In genomic region chr3:55559651-55560423, GRCh38 we compare ENCODE assay signal across 15 cellular contexts.
A peak's percentile ranks its signal among the peaks of the same experiment; 100 is the strongest.
DNase-seq lines count a peak whose midpoint lies in the region; ATAC-seq and TF ChIP-seq lines count a peak whose summit lies in the region.
"Had no signal": no experiment of that assay in that cellular context is flagged by ENCODE, and none has a peak within 500 bp of the region (broad histone marks: within the 10 kb centered on the region; RNA-seq: fewer than 3 reads in every experiment).

No MANE protein-coding gene starts in this region.

- H3K4me3 ChIP-seq in IMR-90 (ENCODE audit: insufficient read depth, low read depth, low read length) (no peak overlapping the region), mucosa of descending colon (no peak overlapping the region)
- H3K4me3 ChIP-seq: GM23338 had no signal

- no peak overlapping the region for H4K5ac ChIP-seq in IMR-90 (ENCODE audit: low read depth, low read length)

- H3K36me3 ChIP-seq in IMR-90 (ENCODE audit: control insufficient read depth, insufficient read depth, low read length) (no peaks in the 10 kb centered on the region), mucosa of descending colon (ENCODE audit: low read depth) (no peaks in the 10 kb centered on the region)

- CTCF ChIA-PET in IMR-90 (lab: Yijun Ruan, JAX), result no interaction called here

- no peaks in the 10 kb centered on the region for H3K27me3 ChIP-seq in IMR-90 (ENCODE audit: control insufficient read depth, insufficient read depth, low read length)

- BruUV-seq in IMR-90 (replicated peaks; lab: Mats Ljungman, UMichigan), result no TSS peak

- dilution Hi-C loops in IMR-90 (cut with HindIII; ENCODE audit: low sequenced_read_pairs, unreplicated experiment), result no loop called here

- H2AK5ac ChIP-seq in IMR-90 (ENCODE audit: low read depth, low read length), result no peak overlapping the region

- H4K91ac ChIP-seq in IMR-90 (ENCODE audit: insufficient read depth, low read depth, low read length), result no peak overlapping the region

- no peaks in the 10 kb centered on the region for H4K20me1 ChIP-seq in IMR-90 (ENCODE audit: insufficient read depth, low read length)

- 60% methylated on average over 1 of the region's 7 CpGs; no CpG with 5 or more reads in 1 of the 2 experiments for WGBS in IMR-90 (ENCODE audit: extremely low coverage in 2 of 2, insufficient read length in 1 of 2), 2 experiments

- no peak overlapping the region for H2BK120ac ChIP-seq in IMR-90 (ENCODE audit: low read depth, low read length)

- H2BK5ac ChIP-seq in IMR-90 (ENCODE audit: low read depth, low read length, poor library complexity, severe bottlenecking), result no peak overlapping the region

- ATAC-seq in IMR-90 (ENCODE audit: low read depth), result no peak
- ATAC-seq in mucosa of descending colon, result peak; percentile 54
- no peak for ATAC-seq in GM21390 (IDR thresholded peaks at IDR 0.05; ENCODE audit: unreplicated experiment)
- no peak for ATAC-seq in stimulated activated naive CD8-positive, alpha-beta T cell treated with anti-CD3 and anti-CD28 coated beads, Interleukin-15, Interleukin-2, amounts not matched to agents 100 U/mL and 50 U/mL, for 24 hours
- ATAC-seq: GM23338 had no signal

- no peak for DNase-seq in IMR-90
- peak; percentile 98 for DNase-seq in amniotic epithelial cell (ENCODE audit: low read depth)
- no peak for DNase-seq in mucosa of descending colon
- DNase-seq in NOMO-1 treated with dmso at 0.1 percent for 144 hours (lab: John Stamatoyannopoulos, UW; ENCODE audit: unreplicated experiment), result no peak
- DNase-seq in stimulated activated naive CD8-positive, alpha-beta T cell treated with anti-CD3 and anti-CD28 coated beads, Interleukin-15, Interleukin-2, amounts not matched to agents 100 U/mL and 50 U/mL, for 24 hours, result no peak
- DNase-seq in epidermal melanocyte (ENCODE audit: insufficient read length, low spot score), result no peak
- DNase-seq: AML-193; Caco-2; CD4-positive, alpha-beta T cell; HCEC 1CT; HFFc6 had no signal

- POLR2A ChIA-PET in IMR-90 (lab: Charles Lee; ENCODE audit: unreplicated experiment), result no interaction called here

- TF ChIP-seq RAD21 in IMR-90 (IDR thresholded peaks at IDR 0.05; ENCODE audit: low read length), result no peak

- 0 out of 3 replicates have a peak overlapping the region, but pooled peaks have one; percentile 8 for H2BK15ac ChIP-seq in IMR-90 (ENCODE audit: low read depth, low read length)

- no peak overlapping the region for H2AFZ ChIP-seq in IMR-90 (replicated peaks; ENCODE audit: low read length, poor library complexity)
- H2AFZ ChIP-seq: GM23338 had no signal

- no peak overlapping the region for H3K14ac ChIP-seq in IMR-90 (replicated peaks; ENCODE audit: low read depth, low read length)

- H2AK9ac ChIP-seq in IMR-90 (replicated peaks; ENCODE audit: low read depth, low read length, poor library complexity), result no peak overlapping the region

- H2BK20ac ChIP-seq in IMR-90 (ENCODE audit: low read depth, low read length), result no peak overlapping the region

- TF ChIP-seq CTCF in IMR-90 (conservative IDR thresholded peaks at IDR 0.05; ENCODE audit: low read depth, low read length), result no peak
- TF ChIP-seq CTCF in mucosa of descending colon (IDR thresholded peaks at IDR 0.05), result no peak

- TF ChIP-seq POLR2A in IMR-90 (IDR thresholded peaks at IDR 0.05; ENCODE audit: low read depth, low read length), result no peak

- H3K79me1 ChIP-seq in IMR-90 (ENCODE audit: low read depth in 1 of 2, low read length in 2 of 2), result no peaks in the 10 kb centered on the region

- intact Hi-C loops in IMR-90 (cut with micrococcal nuclease), result loop anchor here (5.0 kb wide), 2 partner anchors 68 to 157 kb away; no protein-coding TSS in a partner anchor
- intact Hi-C loops in mucosa of descending colon (cut with DNase I, micrococcal nuclease), result no loop called here

- no peak overlapping the region for H3K27ac ChIP-seq in IMR-90 (ENCODE audit: insufficient read depth, low read length)
- H3K27ac ChIP-seq: C4-2B, HL-60 had no signal

- in situ Hi-C loops in IMR-90 (cut with MboI; ENCODE audit: low sequenced_read_pairs), result no loop called here

- peaks cover 11% of the 10 kb centered on the region for H3K4me1 ChIP-seq in IMR-90 (ENCODE audit: control insufficient read depth, insufficient read depth, low read length)
- no peaks in the 10 kb centered on the region for H3K4me1 ChIP-seq in mucosa of descending colon (ENCODE audit: low read depth)
- H3K4me1 ChIP-seq: Caco-2 had no signal

- H3K4ac ChIP-seq in IMR-90 (ENCODE audit: low read depth, low read length), result no peak overlapping the region

- no peaks in the 10 kb centered on the region for H3K9me3 ChIP-seq in IMR-90 (ENCODE audit: control insufficient read depth, insufficient read depth, low read length)
- no peaks in the 10 kb centered on the region for H3K9me3 ChIP-seq in mucosa of descending colon
- H3K9me3 ChIP-seq: Caco-2 had no signal

- no peak overlapping the region for H3K56ac ChIP-seq in IMR-90 (ENCODE audit: extremely low read depth, insufficient read depth, low read length)

- H3K4me2 ChIP-seq in IMR-90 (ENCODE audit: low read depth, low read length), result no peak overlapping the region
- H3K4me2 ChIP-seq: GM23338 had no signal

- no peak overlapping the region for H3K9ac ChIP-seq in IMR-90 (ENCODE audit: low read depth, low read length)

- no peak overlapping the region for H3K18ac ChIP-seq in IMR-90 (ENCODE audit: low read depth, low read length)

- no peak overlapping the region for H4K8ac ChIP-seq in IMR-90 (ENCODE audit: low read depth in 2 of 2, low read length in 2 of 2)

- no peak overlapping the region for H3K23ac ChIP-seq in IMR-90 (ENCODE audit: low read depth, low read length)

- peaks cover 10% of the 10 kb centered on the region; the same call in 1 of the 2 replicates for H3K9me1 ChIP-seq in IMR-90 (ENCODE audit: insufficient read depth, low read length)

TF ChIP-seq in IMR-90, 13 proteins besides CTCF, POLR2A, EP300 and RAD21:
- TF ChIP-seq MAFK (IDR thresholded peaks at IDR 0.05; ENCODE audit: low read depth, low read length), result peak; percentile 50
- TF ChIP-seq, protein P1, sequence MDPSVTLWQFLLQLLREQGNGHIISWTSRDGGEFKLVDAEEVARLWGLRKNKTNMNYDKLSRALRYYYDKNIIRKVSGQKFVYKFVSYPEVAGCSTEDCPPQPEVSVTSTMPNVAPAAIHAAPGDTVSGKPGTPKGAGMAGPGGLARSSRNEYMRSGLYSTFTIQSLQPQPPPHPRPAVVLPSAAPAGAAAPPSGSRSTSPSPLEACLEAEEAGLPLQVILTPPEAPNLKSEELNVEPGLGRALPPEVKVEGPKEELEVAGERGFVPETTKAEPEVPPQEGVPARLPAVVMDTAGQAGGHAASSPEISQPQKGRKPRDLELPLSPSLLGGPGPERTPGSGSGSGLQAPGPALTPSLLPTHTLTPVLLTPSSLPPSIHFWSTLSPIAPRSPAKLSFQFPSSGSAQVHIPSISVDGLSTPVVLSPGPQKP (IDR thresholded peaks at IDR 0.05; ENCODE audit: borderline replicate concordance, low read depth, low read length), result no peak
